ENCODE assay signal across 29 cellular contexts in genomic region chr14:89342049-89342448, GRCh38.
DNase-seq lines count a peak whose midpoint lies in the region; ATAC-seq, FAIRE-seq and TF ChIP-seq lines count a peak whose summit lies in the region.
"Had no signal": no experiment of that assay in that cellular context is flagged by ENCODE, and none has a peak within 500 bp of the region (broad histone marks: within the 10 kb centered on the region; RNA-seq: fewer than 3 reads in every experiment).

No MANE protein-coding gene starts in this region.

- H3K79me2 ChIP-seq in PC-3 (ENCODE audit: low read length), result no peaks in the 10 kb centered on the region

- POLR2A ChIA-PET in WTC11 (lab: Charles Lee) (interaction anchor here (0.5 kb wide), 1 partner anchor 41 kb away, joined by 9 read pairs; no protein-coding TSS in a partner anchor), PC-3 (lab: Charles Lee; ENCODE audit: unreplicated experiment) (no interaction called here)

- TF ChIP-seq CTCF in WTC11 (IDR thresholded peaks at IDR 0.05), result no peak
- no peak for TF ChIP-seq CTCF in PC-3 (conservative IDR thresholded peaks at IDR 0.05; ENCODE audit: low read depth, low read length)

- peak; percentile 36 to 70 for ATAC-seq in activated naive CD4-positive, alpha-beta T cell treated with anti-CD3 and anti-CD28 coated beads, Interleukin-2, amount 50 U/mL, for 72 hours
- peak; percentile 42 for ATAC-seq in HG03432 (IDR thresholded peaks at IDR 0.05; ENCODE audit: unreplicated experiment)
- ATAC-seq in WTC11, result no peak
- ATAC-seq in PC-3, result no peak
- ATAC-seq: activated CD8-positive, alpha-beta T cell treated with anti-CD3 and anti-CD28 coated beads for 36 hours; foreskin keratinocyte; heart right ventricle; left lung had no signal

- H3K9me3 Mint-ChIP-seq in activated naive CD4-positive, alpha-beta T cell treated with anti-CD3 and anti-CD28 coated beads, Interleukin-2, amount 50 U/mL, for 72 hours, result no peaks in the 10 kb centered on the region
- 0 out of 2 replicates have a peak, but pooled peaks cover 7% of the 10 kb centered on the region for H3K9me3 Mint-ChIP-seq in WTC11
- H3K9me3 Mint-ChIP-seq: activated CD8-positive, alpha-beta T cell treated with anti-CD3 and anti-CD28 coated beads for 36 hours; activated naive CD4-positive, alpha-beta T cell treated with anti-CD3 and anti-CD28 coated beads for 36 hours; immature natural killer cell; naive B cell had no signal

- FAIRE-seq in small intestine (lab: Jason Lieb, UNC), result no peak
- FAIRE-seq: GM19239 had no signal

- intact Hi-C loops in PC-3 (cut with micrococcal nuclease), result no loop called here

- H3K27me3 ChIP-seq in PC-3 (ENCODE audit: low read length) (no peaks in the 10 kb centered on the region), small intestine (ENCODE audit: control insufficient read depth in 2 of 2, insufficient read depth in 2 of 2, low read length in 2 of 2) (no peaks in the 10 kb centered on the region)
- H3K27me3 ChIP-seq: BE2C, foreskin keratinocyte, heart right ventricle, left lung, suprapubic skin had no signal

- no peak overlapping the region for H3K27ac Mint-ChIP-seq in activated naive CD4-positive, alpha-beta T cell treated with anti-CD3 and anti-CD28 coated beads, Interleukin-2, amount 50 U/mL, for 72 hours
- peak overlapping the region; percentile 21 for H3K27ac Mint-ChIP-seq in WTC11
- H3K27ac Mint-ChIP-seq: activated CD8-positive, alpha-beta T cell treated with anti-CD3 and anti-CD28 coated beads for 36 hours; activated naive CD4-positive, alpha-beta T cell treated with anti-CD3 and anti-CD28 coated beads for 36 hours; immature natural killer cell had no signal

- no peak overlapping the region for H3K9ac ChIP-seq in PC-3 (ENCODE audit: low read length)

- CTCF ChIA-PET in WTC11 (lab: Charles Lee), result interaction anchor here (0.6 kb wide), 1 partner anchor 19 kb away, joined by 3 read pairs; no protein-coding TSS in a partner anchor
- CTCF ChIA-PET in PC-3 (lab: Charles Lee), result no interaction called here

- DNase-seq in activated naive CD4-positive, alpha-beta T cell treated with anti-CD3 and anti-CD28 coated beads, Interleukin-2, amount 50 U/mL, for 72 hours (ENCODE audit: low spot score in 2 of 2), result no peak
- DNase-seq in activated naive CD4-positive, alpha-beta T cell (lab: John Stamatoyannopoulos, UW), result no peak
- DNase-seq in WTC11 (ENCODE audit: low spot score) (no peak), PC-3 (no peak), NCI-H1436 treated with DMSO at 0.1 percent for 48 hours (lab: John Stamatoyannopoulos, UW) (no peak), small intestine (no peak), kidney tubule cell (ENCODE audit: low spot score) (no peak)
- DNase-seq: activated CD8-positive, alpha-beta T cell treated with anti-CD3 and anti-CD28 coated beads for 36 hours; activated naive CD4-positive, alpha-beta T cell treated with anti-CD3 and anti-CD28 coated beads for 36 hours; amniotic stem cell; BE2C; DMS79 treated with DMSO at 0.1 percent for 48 hours; effector memory CD4-positive, alpha-beta T cell; foreskin keratinocyte; heart right ventricle; immature natural killer cell; left lung; naive B cell; NCI-H1105 treated with DMSO at 0.1 percent for 48 hours; NCI-H2081 treated with DMSO at 0.1 percent for 48 hours; NCI-H345; NCI-H748 treated with DMSO at 0.1 percent for 48 hours; nucleus accumbens; OCI-M1; stimulated activated CD4-positive, alpha-beta T cell treated with anti-CD3 and anti-CD28 coated beads, Interleukin-2, amount 100 ng/mL, for 24 hours had no signal

- H3K9me3 ChIP-seq in PC-3 (ENCODE audit: low read length) (no peaks in the 10 kb centered on the region), small intestine (ENCODE audit: control insufficient read depth, low read depth) (no peaks in the 10 kb centered on the region)
- H3K9me3 ChIP-seq: BE2C, heart right ventricle, left lung, suprapubic skin had no signal

- H2AFZ ChIP-seq in PC-3 (ENCODE audit: low read length), result no peak overlapping the region

- H3K36me3 ChIP-seq in PC-3 (ENCODE audit: low read depth, low read length) (no peaks in the 10 kb centered on the region), small intestine (ENCODE audit: control insufficient read depth in 2 of 2, insufficient read depth in 2 of 2, low read length in 2 of 2) (peaks cover 0 to 2% of the 10 kb centered on the region in 2 donors)
- H3K36me3 ChIP-seq: BE2C, left lung had no signal

- no peak overlapping the region for H3K4me3 Mint-ChIP-seq in WTC11
- H3K4me3 Mint-ChIP-seq: activated CD8-positive, alpha-beta T cell treated with anti-CD3 and anti-CD28 coated beads for 36 hours; activated naive CD4-positive, alpha-beta T cell treated with anti-CD3 and anti-CD28 coated beads for 36 hours; immature natural killer cell had no signal

- 0 out of 2 replicates have a peak, but pooled peaks cover 3% of the 10 kb centered on the region for H4K20me1 ChIP-seq in PC-3 (ENCODE audit: low read length)

- H3K9me2 ChIP-seq in PC-3 (replicated peaks; ENCODE audit: low read length), result no peaks in the 10 kb centered on the region

- 82 to 90% (median 82%) methylated on average over 5 of the region's 5 CpGs for WGBS in small intestine, 3 donors

- no peak overlapping the region for H3K4me2 ChIP-seq in PC-3 (ENCODE audit: low read length)
- H3K4me2 ChIP-seq: smooth muscle cell had no signal

- peaks cover 5 to 40% of the 10 kb centered on the region in 2 donors for H3K36me3 Mint-ChIP-seq in activated naive CD4-positive, alpha-beta T cell treated with anti-CD3 and anti-CD28 coated beads, Interleukin-2, amount 50 U/mL, for 72 hours
- peaks cover 26% of the 10 kb centered on the region for H3K36me3 Mint-ChIP-seq in WTC11

- H3K4me1 Mint-ChIP-seq in WTC11, result peaks cover 90% of the 10 kb centered on the region

- H3K27me3 Mint-ChIP-seq in WTC11 (ENCODE audit: low read depth), result no peaks in the 10 kb centered on the region
- H3K27me3 Mint-ChIP-seq: activated CD8-positive, alpha-beta T cell treated with anti-CD3 and anti-CD28 coated beads for 36 hours; naive B cell had no signal

- H3F3A ChIP-seq in PC-3 (ENCODE audit: low read length, unreplicated experiment), result no peaks in the 10 kb centered on the region

- H3K27ac ChIP-seq in PC-3 (ENCODE audit: low read length), result no peak overlapping the region
- H3K27ac ChIP-seq in small intestine (ENCODE audit: low read depth in 1 of 2, low read length in 1 of 2), result no peak overlapping the region
- H3K27ac ChIP-seq: foreskin keratinocyte, heart right ventricle, left lung had no signal

- no peaks in the 10 kb centered on the region for H3K4me1 ChIP-seq in PC-3 (ENCODE audit: insufficient read depth, low read length)
- peaks cover 0 to 12% of the 10 kb centered on the region in 2 donors for H3K4me1 ChIP-seq in small intestine (ENCODE audit: control insufficient read depth in 2 of 2, insufficient read depth in 1 of 2, low read depth in 1 of 2, low read length in 1 of 2)
- H3K4me1 ChIP-seq: BE2C had no signal

- H3K4me3 ChIP-seq in PC-3 (ENCODE audit: low read length), result no peak overlapping the region
- no peak overlapping the region for H3K4me3 ChIP-seq in small intestine (ENCODE audit: low read depth in 1 of 2, low read length in 2 of 2)
- H3K4me3 ChIP-seq: heart right ventricle, left lung, smooth muscle cell, suprapubic skin had no signal

- BruUV-seq in PC-3 (replicated peaks; lab: Mats Ljungman, UMichigan), result no TSS peak

TF ChIP-seq in WTC11, 78 proteins besides CTCF, POLR2A, EP300 and RAD21 (continues in another document):
- TF ChIP-seq NFYB (CRISPR knock-in tag; conservative IDR thresholded peaks at IDR 0.05; ENCODE audit: low read depth) (no peak), ZNF281 (CRISPR knock-in tag; IDR thresholded peaks at IDR 0.05) (no peak), FOXP1 (CRISPR knock-in tag; IDR thresholded peaks at IDR 0.05; ENCODE audit: borderline replicate concordance) (no peak), RORB (CRISPR knock-in tag; IDR thresholded peaks at IDR 0.05) (no peak), EMX1 (CRISPR knock-in tag; IDR thresholded peaks at IDR 0.05) (no peak), GRHL2 (CRISPR knock-in tag; IDR thresholded peaks at IDR 0.05; ENCODE audit: insufficient replicate concordance, severe bottlenecking) (no peak), MLX (CRISPR knock-in tag; IDR thresholded peaks at IDR 0.05) (no peak), E2F5 (CRISPR knock-in tag; IDR thresholded peaks at IDR 0.05) (no peak), FOXJ3 (CRISPR knock-in tag; IDR thresholded peaks at IDR 0.05; ENCODE audit: borderline replicate concordance) (no peak), IRF2 (CRISPR knock-in tag; IDR thresholded peaks at IDR 0.05; ENCODE audit: borderline replicate concordance, low read depth) (no peak)

Comparison
In these comparisons a context has a peak if more than half of its experiments do, and no peak if none do; other contexts are left out.
1. ATAC-seq: peak in activated naive CD4-positive, alpha-beta T cell treated with anti-CD3 and anti-CD28 coated beads, Interleukin-2, amount 50 U/mL, for 72 hours (2 of 2) and HG03432 (single experiment); none in WTC11 (single experiment) and PC-3 (single experiment).